ENCODE assay signal across 28 cellular contexts in the genomic region with DNA sequence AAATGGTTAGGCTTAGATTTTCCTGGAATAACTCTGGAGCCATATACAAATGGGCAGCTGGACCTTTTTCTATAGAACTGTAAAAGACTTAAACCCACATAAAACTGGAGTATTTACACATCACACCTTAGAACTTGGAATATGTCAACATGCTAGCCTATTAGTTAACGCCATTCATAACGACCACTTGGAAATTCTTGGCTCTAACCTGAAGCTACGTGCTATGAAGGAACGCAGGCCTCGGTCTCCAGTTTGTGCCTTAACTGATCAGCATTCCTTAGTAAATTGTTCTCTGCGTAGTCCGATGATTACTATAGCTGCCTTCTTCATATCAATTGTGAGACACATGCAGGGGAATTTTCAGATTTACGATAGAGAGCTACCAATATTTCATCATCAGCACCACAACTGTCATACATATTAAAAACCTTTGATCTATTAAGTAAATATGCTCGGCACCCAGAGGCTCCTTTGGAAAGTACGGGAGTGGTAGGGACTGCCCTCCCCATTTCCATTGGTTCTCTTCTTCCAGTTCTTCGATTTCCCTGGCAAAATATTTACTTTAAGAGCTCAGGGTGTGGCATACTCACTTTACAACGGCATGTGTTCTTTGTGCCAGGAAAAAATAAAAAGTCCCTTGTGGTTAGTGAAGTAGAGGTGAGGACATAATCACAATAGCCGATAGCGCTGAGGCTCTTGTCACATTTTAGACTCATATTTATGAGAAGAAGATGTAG. TPM values are rescaled to one million over a fixed set of nuclear protein-coding genes. Genes with fewer than 3 reads are reported as not detected.
DNase-seq lines count a peak whose midpoint lies in the region; ATAC-seq, FAIRE-seq and TF ChIP-seq lines count a peak whose summit lies in the region.
"Had no signal": no experiment of that assay in that cellular context is flagged by ENCODE, and none has a peak within 500 bp of the region (broad histone marks: within the 10 kb centered on the region; RNA-seq: fewer than 3 reads in every experiment).

No MANE protein-coding gene starts in this region.

- peak in 2 of 3 experiments; percentile 35 to 40 for DNase-seq in NCI-H1417 (lab: John Stamatoyannopoulos, UW)
- DNase-seq in NCI-H1417 treated with DMSO at 0.1 percent for 48 hours (lab: John Stamatoyannopoulos, UW): no peak
- no peak for DNase-seq in Panc1 (ENCODE audit: low read depth, low spot score)
- no peak for DNase-seq in keratinocyte (ENCODE audit: low read depth, low spot score)
- DNase-seq in transverse colon: peak; percentile 43
- no peak for DNase-seq in globus pallidus (ENCODE audit: low spot score)
- DNase-seq in naive thymus-derived CD4-positive, alpha-beta T cell: no peak
- DNase-seq in kidney glomerular epithelial cell (lab: John Stamatoyannopoulos, UW): no peak
- DNase-seq: activated CD4-positive, alpha-beta T cell treated with anti-CD3 and anti-CD28 coated beads, Interleukin-2, amount 50 U/mL, for 48 hours; activated naive CD4-positive, alpha-beta T cell treated with Interleukin-2 at 50 U/mL for 16 hours; activated T-cell treated with anti-CD3 and anti-CD28 coated beads for 4 hours; anterior cingulate cortex; DMS 273 treated with DMSO at 0.1 percent for 48 hours; effector memory CD4-positive, alpha-beta T cell; H7; heart right ventricle; immature natural killer cell; natural killer cell; NCI-H524; SHP77 treated with DMSO at 0.1 percent for 48 hours; stimulated activated naive CD4-positive, alpha-beta T cell treated with Interleukin-2 at 50 U/mL for 16 hours had no signal

- POLR2A ChIA-PET in Panc1 (lab: Charles Lee): no interaction called here
- POLR2A ChIA-PET in naive thymus-derived CD4-positive, alpha-beta T cell (lab: Charles Lee): no interaction called here

- H3K4me3 Mint-ChIP-seq in naive thymus-derived CD4-positive, alpha-beta T cell: no peak overlapping the region
- H3K4me3 Mint-ChIP-seq: immature natural killer cell; natural killer cell; T-helper 1 cell treated with Interleukin-12 subunit alpha and Interleukin-12 subunit beta and Interleukin-4 antibody, amounts not matched to agents 30 μg/mL and 1 μg/mL, for 36 hours had no signal

- BruUV-seq in Panc1 (replicated peaks; lab: Mats Ljungman, UMichigan): no TSS peak

- peak; percentile 9 for FAIRE-seq in keratinocyte (lab: Jason Lieb, UNC)
- FAIRE-seq: A204.1, GM12892 had no signal

- H3K36me3 Mint-ChIP-seq in naive thymus-derived CD4-positive, alpha-beta T cell: no peaks in the 10 kb centered on the region
- H3K36me3 Mint-ChIP-seq: immature natural killer cell, natural killer cell had no signal

- H3K9me3 Mint-ChIP-seq in naive thymus-derived CD4-positive, alpha-beta T cell: peaks cover 0 to 2% (median 0%) of the 10 kb centered on the region in 11 donors
- H3K9me3 Mint-ChIP-seq: natural killer cell; T-helper 1 cell treated with Interleukin-12 subunit alpha and Interleukin-12 subunit beta and Interleukin-4 antibody, amounts not matched to agents 30 μg/mL and 1 μg/mL, for 36 hours had no signal

- H3K9me1 ChIP-seq in keratinocyte (ENCODE audit: control insufficient read depth, extremely low read depth, insufficient read depth, low read length): no peaks in the 10 kb centered on the region

- dilution Hi-C loops in keratinocyte (cut with MboI; ENCODE audit: extremely low pct_ligation_motif_present, low sequenced_read_pairs): no loop called here

- H3K27me3 Mint-ChIP-seq in naive thymus-derived CD4-positive, alpha-beta T cell: peaks cover 0 to 12% (median under 1%) of the 10 kb centered on the region in 5 donors

- TF ChIP-seq POLR2A in transverse colon (IDR thresholded peaks at IDR 0.05): no peak

- H3K4me1 ChIP-seq in Panc1 (ENCODE audit: control insufficient read depth, insufficient read depth, low read length) (no peaks in the 10 kb centered on the region), keratinocyte (ENCODE audit: control insufficient read depth, extremely low read depth, insufficient read depth, low read length) (peaks cover 6% of the 10 kb centered on the region), transverse colon (peaks cover 0 to 41% (median 22%) of the 10 kb centered on the region in 4 donors)
- H3K4me1 ChIP-seq in naive thymus-derived CD4-positive, alpha-beta T cell (ENCODE audit: control insufficient read depth in 2 of 2, insufficient read depth in 2 of 2, low read length in 2 of 2): no peaks in the 10 kb centered on the region
- H3K4me1 ChIP-seq: heart right ventricle, parathyroid adenoma had no signal

- 32 to 39% methylated on average over 14 of the region's 14 CpGs for WGBS in transverse colon (ENCODE audit: low coverage in 1 of 2), 2 donors

- TF ChIP-seq CTCF in Panc1 (IDR thresholded peaks at IDR 0.05) (no peak), keratinocyte (optimal IDR thresholded peaks at IDR 0.05 in 1 of 3, IDR thresholded peaks at IDR 0.05 in 1 of 3, conservative IDR thresholded peaks at IDR 0.05 in 1 of 3; ENCODE audit: extremely low read depth in 1 of 3, insufficient read depth in 2 of 3, low read length in 3 of 3) (no peak), transverse colon (IDR thresholded peaks at IDR 0.05) (peak in 2 of 5 experiments; percentile 10 to 25)

- intact Hi-C loops in Panc1 (cut with micrococcal nuclease; ENCODE audit: unreplicated experiment) (no loop called here), transverse colon (cut with DNase I; ENCODE audit: low total_unique reads) (no loop called here)
- intact Hi-C loops in naive thymus-derived CD4-positive, alpha-beta T cell (cut with micrococcal nuclease): no loop called here

- CTCF ChIA-PET in Panc1 (lab: Charles Lee): no interaction called here
- CTCF ChIA-PET in naive thymus-derived CD4-positive, alpha-beta T cell (lab: Charles Lee): no interaction called here

- no peaks in the 10 kb centered on the region for H3K4me1 Mint-ChIP-seq in naive thymus-derived CD4-positive, alpha-beta T cell
- H3K4me1 Mint-ChIP-seq: immature natural killer cell, natural killer cell had no signal

- peak overlapping the region; percentile 11 for H3K4me2 ChIP-seq in keratinocyte (ENCODE audit: control insufficient read depth, extremely low read depth, insufficient read depth, low read depth, low read length)

- H3K9ac ChIP-seq in keratinocyte (ENCODE audit: control insufficient read depth, extremely low read depth, insufficient read depth, low read length): no peak overlapping the region
- H3K9ac ChIP-seq: parathyroid adenoma had no signal

- H3K9me3 ChIP-seq in Panc1 (ENCODE audit: control insufficient read depth, insufficient read depth, low read depth, low read length) (no peaks in the 10 kb centered on the region), keratinocyte (ENCODE audit: control insufficient read depth, low read depth, low read length) (no peaks in the 10 kb centered on the region), transverse colon (no peaks in the 10 kb centered on the region)
- H3K9me3 ChIP-seq in naive thymus-derived CD4-positive, alpha-beta T cell (ENCODE audit: control insufficient read depth in 2 of 3, low read length in 3 of 3): no peaks in the 10 kb centered on the region
- H3K9me3 ChIP-seq: heart right ventricle had no signal

- H3K27me3 ChIP-seq in Panc1 (ENCODE audit: control insufficient read depth, insufficient read depth, low read length): no peaks in the 10 kb centered on the region
- H3K27me3 ChIP-seq in keratinocyte (ENCODE audit: control insufficient read depth, extremely low read depth, insufficient read depth, low read length): no peaks in the 10 kb centered on the region
- no peaks in the 10 kb centered on the region for H3K27me3 ChIP-seq in transverse colon
- H3K27me3 ChIP-seq in naive thymus-derived CD4-positive, alpha-beta T cell (ENCODE audit: control insufficient read depth in 2 of 2, insufficient read depth in 2 of 2, low read length in 2 of 2): no peaks in the 10 kb centered on the region

- no peaks in the 10 kb centered on the region for H3K79me2 ChIP-seq in keratinocyte (ENCODE audit: control insufficient read depth, insufficient read depth, low read length)
- H3K79me2 ChIP-seq: parathyroid adenoma had no signal

- in situ Hi-C loops in Panc1 (cut with HindIII; ENCODE audit: low pct_unique_long_range_greater_than_20kb, low sequenced_read_pairs) (no loop called here), transverse colon (cut with MboI; ENCODE audit: low pct_ligation_motif_present in 1 of 4, low pct_unique_long_range_greater_than_20kb in 1 of 4, low sequenced_read_pairs in 3 of 4) (no loop called here)

- H3K4me3 ChIP-seq in Panc1 (ENCODE audit: low read depth in 2 of 2, low read length in 2 of 2) (peak overlapping the region in 1 of 2 experiments; percentile 19; a peak in 2 of 4 replicates), keratinocyte (ENCODE audit: control insufficient read depth in 2 of 3, extremely low read depth in 1 of 3, insufficient read depth in 2 of 3, low read depth in 1 of 3, low read length in 3 of 3) (no peak overlapping the region), transverse colon (no peak overlapping the region)
- H3K4me3 ChIP-seq in naive thymus-derived CD4-positive, alpha-beta T cell (ENCODE audit: low read length): no peak overlapping the region
- H3K4me3 ChIP-seq: heart right ventricle had no signal

- no peak overlapping the region for H3K27ac ChIP-seq in Panc1 (ENCODE audit: low read length)
- no peak overlapping the region for H3K27ac ChIP-seq in keratinocyte (ENCODE audit: control insufficient read depth, insufficient read depth, low read length)
- H3K27ac ChIP-seq in transverse colon: peak overlapping the region; percentile 68 to 81 (median 75)
- H3K27ac ChIP-seq in naive thymus-derived CD4-positive, alpha-beta T cell (ENCODE audit: low read depth, low read length): no peak overlapping the region
- H3K27ac ChIP-seq: heart right ventricle, parathyroid adenoma had no signal

- H3K27ac Mint-ChIP-seq in naive thymus-derived CD4-positive, alpha-beta T cell: no peak overlapping the region
- H3K27ac Mint-ChIP-seq: immature natural killer cell; natural killer cell; T-helper 1 cell treated with Interleukin-12 subunit alpha and Interleukin-12 subunit beta and Interleukin-4 antibody, amounts not matched to agents 30 μg/mL and 1 μg/mL, for 36 hours had no signal

- H4K20me1 ChIP-seq in keratinocyte (ENCODE audit: control insufficient read depth, extremely low read depth, insufficient read depth, low read length): no peaks in the 10 kb centered on the region

- ATAC-seq in Panc1: peak; percentile 71
- no peak for ATAC-seq in naive thymus-derived CD4-positive, alpha-beta T cell
- ATAC-seq: heart right ventricle, natural killer cell, sciatic nerve had no signal

- H3K36me3 ChIP-seq in Panc1 (ENCODE audit: control insufficient read depth, insufficient read depth, low read length) (no peaks in the 10 kb centered on the region), keratinocyte (ENCODE audit: control insufficient read depth in 2 of 2, extremely low read depth in 1 of 2, insufficient read depth in 2 of 2, low read length in 2 of 2) (no peaks in the 10 kb centered on the region), transverse colon (no peaks in the 10 kb centered on the region)
- H3K36me3 ChIP-seq in naive thymus-derived CD4-positive, alpha-beta T cell (ENCODE audit: control insufficient read depth in 2 of 3, insufficient read depth in 3 of 3, low read length in 3 of 3): no peaks in the 10 kb centered on the region
- H3K36me3 ChIP-seq: heart right ventricle had no signal

- no peak for TF ChIP-seq EP300 in transverse colon (IDR thresholded peaks at IDR 0.05; ENCODE audit: low read depth)

- peak overlapping the region; percentile 12 for H2AFZ ChIP-seq in keratinocyte (ENCODE audit: control insufficient read depth, low read length)
- H2AFZ ChIP-seq: parathyroid adenoma had no signal

RNA-seq across cellular contexts. Expression of a gene that starts 17.4 kb away (rescaled TPM):
- not detected for total RNA-seq in Panc1 (2021; ENCODE audit: unreplicated experiment)
- not detected for polyA plus RNA-seq in Panc1 (2012; ENCODE audit: insufficient read length)
- polyA plus RNA-seq in keratinocyte: 0.70 to 13.5 TPM (median 5.2 TPM) in 3 replicates
- polyA plus RNA-seq in keratinocyte (2011; ENCODE audit: low read depth): 3.1 TPM
- polyA plus RNA-seq in keratinocyte (2011; cell fraction: cytosol; rRNA removed): 1.3 and 2.9 TPM in 2 replicates
- 4.0 and 4.7 TPM in 2 replicates for polyA plus RNA-seq in keratinocyte (2011; cell fraction: nucleus; rRNA removed)
- polyA plus RNA-seq in keratinocyte (2012; ENCODE audit: low replicate concordance): 1.0 and 11.7 TPM in 2 replicates
- 1.5 to 6.9 TPM (median 2.0 TPM) in 3 replicates for polyA minus RNA-seq in keratinocyte
- polyA minus RNA-seq in keratinocyte (2011; cell fraction: cytosol; rRNA and poly(A)+ RNA removed): not detected
- 2.1 and 3.4 TPM in 2 replicates for polyA minus RNA-seq in keratinocyte (2011; cell fraction: nucleus; rRNA and poly(A)+ RNA removed)
- 10 to 100 TPM in 1 of 4 donors, 1 to 10 TPM in 2, not detected in 1; 4.5 to 70.7 (median 9.3) TPM for total RNA-seq in transverse colon
- 1 to 10 TPM in 2 of 5 experiments, under 1 TPM in 1, not detected in 2; 0.36 to 1.9 (median 1.4) TPM for total RNA-seq in naive thymus-derived CD4-positive, alpha-beta T cell
- polyA plus RNA-seq in naive thymus-derived CD4-positive, alpha-beta T cell: not detected
- total RNA-seq: H7, heart right ventricle had no signal
- polyA plus RNA-seq: BJ had no signal

RNA-seq across cellular contexts. Expression of a gene that starts 50.5 kb away (rescaled TPM):
- total RNA-seq in Panc1 (2021; ENCODE audit: unreplicated experiment): not detected
- not detected for polyA plus RNA-seq in Panc1 (2012; ENCODE audit: insufficient read length)
- not detected in 3 replicates for polyA plus RNA-seq in keratinocyte
- not detected for polyA plus RNA-seq in keratinocyte (2011; ENCODE audit: low read depth)
- not detected in 2 replicates for polyA plus RNA-seq in keratinocyte (2011; cell fraction: cytosol; rRNA removed)
- not detected in 2 replicates for polyA plus RNA-seq in keratinocyte (2011; cell fraction: nucleus; rRNA removed)
- not detected in 2 replicates for polyA plus RNA-seq in keratinocyte (2012; ENCODE audit: low replicate concordance)
- not detected in 3 replicates for polyA minus RNA-seq in keratinocyte
- not detected for polyA minus RNA-seq in keratinocyte (2011; cell fraction: cytosol; rRNA and poly(A)+ RNA removed)
- polyA minus RNA-seq in keratinocyte (2011; cell fraction: nucleus; rRNA and poly(A)+ RNA removed): not detected in 2 replicates
- total RNA-seq in transverse colon: not detected
- not detected for total RNA-seq in naive thymus-derived CD4-positive, alpha-beta T cell
- polyA plus RNA-seq in naive thymus-derived CD4-positive, alpha-beta T cell: not detected
- total RNA-seq: H7, heart right ventricle, natural killer cell, sciatic nerve, ureter had no signal
- polyA plus RNA-seq: BJ, heart right ventricle, immature natural killer cell had no signal

Comparison
In these comparisons a context has a peak if more than half of its experiments do, and no peak if none do; other contexts are left out.
1. DNase-seq: peak in NCI-H1417 (2 of 3) and transverse colon (single experiment); none in NCI-H1417 treated with DMSO at 0.1 percent for 48 hours (single experiment), Panc1 (single experiment), keratinocyte (single experiment), globus pallidus (single experiment), naive thymus-derived CD4-positive, alpha-beta T cell (0 of 9) and kidney glomerular epithelial cell (single experiment).
2. H3K27ac ChIP-seq: peak in transverse colon (4 of 4); none in Panc1 (single experiment), keratinocyte (single experiment) and naive thymus-derived CD4-positive, alpha-beta T cell (single experiment).